Comparison of ENCODE assay signal across 27 cellular contexts in the genomic region with DNA sequence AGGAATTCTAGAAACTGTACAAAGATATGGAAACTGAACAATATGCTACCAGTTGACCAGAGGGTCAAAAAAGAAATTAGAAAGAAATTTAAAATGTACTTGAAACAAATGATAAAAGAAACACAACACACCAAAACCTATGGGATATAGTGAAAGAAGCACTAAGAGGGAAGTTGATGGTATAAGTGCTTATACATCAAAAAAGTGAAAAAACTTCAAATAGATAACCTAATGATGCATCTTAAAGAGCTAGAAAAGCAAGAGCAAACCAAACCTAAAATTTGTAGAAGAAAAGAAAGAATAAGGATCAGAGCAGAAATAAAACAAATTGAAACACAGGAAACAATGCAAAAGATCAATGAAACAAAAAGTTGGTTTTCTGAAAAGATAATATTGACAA.
"Had no signal": no experiment of that assay in that cellular context is flagged by ENCODE, and none has a peak within 500 bp of the region (broad histone marks: within the 10 kb centered on the region; RNA-seq: fewer than 3 reads in every experiment).

No MANE protein-coding gene starts in this region.

- H3K4me2 ChIP-seq: hepatocyte had no signal

- H3K27me3 Mint-ChIP-seq: dendritic cell treated with granulocyte-macrophage colony-stimulating factor and Interleukin-4, amounts not matched to agents 40 ng/mL and 50 ng/mL, for 4 days; effector memory CD8-positive, alpha-beta T cell; naive B cell; naive thymus-derived CD8-positive, alpha-beta T cell had no signal

- H3K27ac ChIP-seq: colonic mucosa, epithelial cell of prostate, esophagus muscularis mucosa, foreskin keratinocyte, gastroesophageal sphincter, heart left ventricle, hepatocyte, left lung, lower lobe of right lung had no signal

- H3K27me3 ChIP-seq: colonic mucosa, esophagus muscularis mucosa, foreskin keratinocyte, gastroesophageal sphincter, heart left ventricle, hepatocyte, left lung had no signal

- H3K4me3 ChIP-seq: colonic mucosa, esophagus muscularis mucosa, gastroesophageal sphincter, heart left ventricle, hepatocyte, left lung, lower lobe of right lung, mucosa of descending colon had no signal

- H2AFZ ChIP-seq: hepatocyte had no signal

- H3K9me3 ChIP-seq: colonic mucosa, mucosa of descending colon had no signal

- H3K9me3 Mint-ChIP-seq: effector memory CD8-positive, alpha-beta T cell; endodermal cell; immature natural killer cell had no signal

- H3K79me2 ChIP-seq: hepatocyte had no signal

- H3K27ac Mint-ChIP-seq: dendritic cell treated with granulocyte-macrophage colony-stimulating factor and Interleukin-4, amounts not matched to agents 40 ng/mL and 50 ng/mL, for 4 days; effector memory CD8-positive, alpha-beta T cell; endodermal cell; immature natural killer cell; mesothelial cell of epicardium; naive B cell; naive thymus-derived CD8-positive, alpha-beta T cell had no signal

- H3K4me1 Mint-ChIP-seq: mesothelial cell of epicardium; naive thymus-derived CD8-positive, alpha-beta T cell had no signal

- H3K36me3 ChIP-seq: colonic mucosa, left lung, lower lobe of right lung had no signal

- H3K4me3 Mint-ChIP-seq: dendritic cell treated with granulocyte-macrophage colony-stimulating factor and Interleukin-4, amounts not matched to agents 40 ng/mL and 50 ng/mL, for 4 days; effector memory CD8-positive, alpha-beta T cell; endodermal cell; immature natural killer cell; mesothelial cell of epicardium; naive B cell; naive thymus-derived CD8-positive, alpha-beta T cell had no signal

- FAIRE-seq: endometrium, frontal cortex, keratinocyte had no signal

- DNase-seq: colonic mucosa; cortex of kidney; effector CD8-positive, alpha-beta T cell; effector memory CD8-positive, alpha-beta T cell; endodermal cell; erythroblast; foreskin keratinocyte; heart left ventricle; hypothalamus; immature natural killer cell; left cardiac atrium; left lung; left ventricle myocardium superior; lower lobe of right lung; mesenchymal stem cell; mucosa of descending colon; naive B cell; naive thymus-derived CD8-positive, alpha-beta T cell had no signal

- H3K4me1 ChIP-seq: colonic mucosa, esophagus muscularis mucosa, gastroesophageal sphincter, heart left ventricle, left lung, lower lobe of right lung had no signal

- ATAC-seq: effector memory CD8-positive, alpha-beta T cell; foreskin keratinocyte; gastroesophageal sphincter; heart left ventricle; left cardiac atrium; left lung; left ventricle myocardium superior; lower lobe of right lung; mucosa of descending colon; naive thymus-derived CD8-positive, alpha-beta T cell had no signal
